ENCODE assay signal across 16 cellular contexts in the genomic region with DNA sequence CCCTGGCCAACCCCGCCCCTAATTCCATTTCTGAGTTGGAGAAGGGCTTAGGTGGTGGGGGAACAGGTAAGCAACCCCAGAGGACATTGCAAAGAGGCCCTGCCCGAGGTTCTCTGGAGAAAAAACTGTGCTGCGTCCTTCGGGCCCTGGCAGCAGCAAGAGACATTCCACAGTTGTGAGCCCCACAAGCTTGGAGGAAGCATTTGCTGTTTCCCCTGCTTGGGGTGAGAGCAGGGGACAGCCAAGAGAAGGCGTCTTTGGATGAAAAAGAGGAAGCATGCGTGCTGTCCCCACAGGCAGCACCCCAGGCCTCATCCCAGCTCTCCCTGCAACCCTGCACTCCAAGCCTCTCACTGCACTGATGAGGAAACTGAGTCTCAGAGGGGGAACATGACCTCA. TPM values are rescaled to one million over a fixed set of nuclear protein-coding genes. Genes with fewer than 3 reads are reported as not detected.
A peak's percentile ranks its signal among the peaks of the same experiment; 100 is the strongest.
DNase-seq lines count a peak whose midpoint lies in the region; TF ChIP-seq lines count a peak whose summit lies in the region.
"Had no signal": no experiment of that assay in that cellular context is flagged by ENCODE, and none has a peak within 500 bp of the region (broad histone marks: within the 10 kb centered on the region; RNA-seq: fewer than 3 reads in every experiment).

No MANE protein-coding gene starts in this region.

- no peak overlapping the region for H3K27ac Mint-ChIP-seq in endodermal cell
- H3K27ac Mint-ChIP-seq: activated naive CD8-positive, alpha-beta T cell treated with anti-CD3 and anti-CD28 coated beads, Interleukin-2, amount 10 ng/mL, durations not matched to agents 7 days and 5 days had no signal

- no peak overlapping the region for H3K9ac ChIP-seq in endodermal cell (ENCODE audit: extremely low read depth, low read length, poor library complexity, severe bottlenecking)

- H4K20me1 ChIP-seq in osteoblast (ENCODE audit: insufficient read depth, low read length), result no peaks in the 10 kb centered on the region

- no peak for TF ChIP-seq CTCF in endodermal cell (conservative IDR thresholded peaks at IDR 0.05)
- no peak for TF ChIP-seq CTCF in osteoblast (IDR thresholded peaks at IDR 0.05; ENCODE audit: extremely low read depth, low read depth, low read length)

- H3K9me3 ChIP-seq in endodermal cell (ENCODE audit: control insufficient read depth, low read length) (no peaks in the 10 kb centered on the region), osteoblast (ENCODE audit: low read depth, low read length) (no peaks in the 10 kb centered on the region)
- H3K9me3 ChIP-seq: BE2C had no signal

- H3K27me3 ChIP-seq in endodermal cell (ENCODE audit: control insufficient read depth, insufficient read depth, low read length, poor library complexity, severe bottlenecking), result no peaks in the 10 kb centered on the region
- H3K27me3 ChIP-seq in osteoblast (ENCODE audit: insufficient read depth, low read length), result no peaks in the 10 kb centered on the region
- H3K27me3 ChIP-seq: BE2C had no signal

- no peaks in the 10 kb centered on the region for H3K27me3 Mint-ChIP-seq in endodermal cell (ENCODE audit: insufficient read depth)

- H3K4me1 ChIP-seq in endodermal cell (ENCODE audit: control insufficient read depth, insufficient read depth, low read length) (peaks cover 16% of the 10 kb centered on the region), osteoblast (ENCODE audit: insufficient read depth, low read length) (peaks cover 31% of the 10 kb centered on the region)

- 74 to 82% methylated on average over 3 to 6 of the region's 6 CpGs for WGBS in endodermal cell (ENCODE audit: insufficient coverage in 1 of 2, insufficient read length in 1 of 2), 2 experiments

- H2AFZ ChIP-seq in osteoblast (ENCODE audit: low read length), result peak overlapping the region; percentile 26

- peaks cover 9% of the 10 kb centered on the region for H3K36me3 Mint-ChIP-seq in endodermal cell (ENCODE audit: low read depth)
- H3K36me3 Mint-ChIP-seq: activated naive CD8-positive, alpha-beta T cell treated with anti-CD3 and anti-CD28 coated beads, Interleukin-2, amount 10 ng/mL, durations not matched to agents 7 days and 5 days had no signal

- H3K4me1 Mint-ChIP-seq in endodermal cell, result peaks cover 19% of the 10 kb centered on the region

- peak overlapping the region; percentile 92 for H3K4me2 ChIP-seq in osteoblast (ENCODE audit: insufficient read depth, low read length)

- peaks cover 39% of the 10 kb centered on the region for H3K79me2 ChIP-seq in osteoblast (ENCODE audit: insufficient read depth, low read length)

- H3K4me3 Mint-ChIP-seq in endodermal cell, result peak overlapping the region; percentile 56
- H3K4me3 Mint-ChIP-seq: activated naive CD8-positive, alpha-beta T cell treated with anti-CD3 and anti-CD28 coated beads, Interleukin-2, amount 10 ng/mL, durations not matched to agents 7 days and 5 days had no signal

- H3K9me3 Mint-ChIP-seq in endodermal cell, result no peaks in the 10 kb centered on the region
- H3K9me3 Mint-ChIP-seq: activated naive CD8-positive, alpha-beta T cell treated with anti-CD3 and anti-CD28 coated beads, Interleukin-2, amount 10 ng/mL, durations not matched to agents 7 days and 5 days had no signal

- peak; percentile 54 for DNase-seq in AG08395 (ENCODE audit: low spot score)
- peak; percentile 24 for DNase-seq in NOMO-1 treated with DMSO at 0.1 percent for 48 hours (lab: John Stamatoyannopoulos, UW; ENCODE audit: unreplicated experiment)
- DNase-seq in endodermal cell, result no peak
- DNase-seq in osteoblast (ENCODE audit: insufficient read length, low spot score, missing footprints), result no peak
- no peak for DNase-seq in COLO829 (ENCODE audit: low spot score)
- DNase-seq in hippocampal formation (lab: John Stamatoyannopoulos, UW), result no peak
- DNase-seq in retina, result no peak
- no peak for DNase-seq in ureter (ENCODE audit: low spot score)
- DNase-seq: activated naive CD8-positive, alpha-beta T cell treated with anti-CD3 and anti-CD28 coated beads, Interleukin-2, amount 10 ng/mL, durations not matched to agents 7 days and 5 days; BE2C; effector CD8-positive, alpha-beta T cell; naive B cell; NCI-H1436; NK-92 treated with Interleukin-12 subunit alpha and Interleukin-12 subunit beta, amount 100 ng/mL, for 24 hours; T1000 had no signal

- peak overlapping the region; percentile 82 for H3K4me3 ChIP-seq in endodermal cell (ENCODE audit: low read length)
- H3K4me3 ChIP-seq in osteoblast (ENCODE audit: insufficient read depth, low read length), result peak overlapping the region; percentile 79

- H3K27ac ChIP-seq in endodermal cell (ENCODE audit: low read depth, low read length) (no peak overlapping the region), osteoblast (ENCODE audit: low read depth, low read length) (peak overlapping the region; percentile 80)

- H3K36me3 ChIP-seq in endodermal cell (ENCODE audit: control insufficient read depth, insufficient read depth, low read length) (no peaks in the 10 kb centered on the region), osteoblast (ENCODE audit: insufficient read depth, low read length) (no peaks in the 10 kb centered on the region)
- H3K36me3 ChIP-seq: BE2C had no signal

RNA-seq across cellular contexts. Expression of a gene that starts 1.4 kb away (rescaled TPM):
- total RNA-seq in endodermal cell (1 to 10 TPM; 1.1 to 3.8 TPM), osteoblast (4.1 and 7.6 TPM in 2 replicates), ureter (17.1 TPM)
- polyA plus RNA-seq in endodermal cell (2013, experiment 1 of 2), result 0.57 TPM
- 0.87 TPM for polyA plus RNA-seq in endodermal cell (2013, experiment 2 of 2)
- total RNA-seq: activated CD8-positive, alpha-beta memory T cell treated with anti-CD3 and anti-CD28 coated beads for 36 hours; activated naive CD8-positive, alpha-beta T cell treated with anti-CD3 and anti-CD28 coated beads, Interleukin-2, amount 10 ng/mL, durations not matched to agents 7 days and 5 days had no signal

RNA-seq across cellular contexts. Expression of a gene that starts 50.0 kb away (rescaled TPM):
- total RNA-seq in endodermal cell (under 1 TPM in 1 of 2 donors, not detected in 1; 0.24 TPM), osteoblast (0.59 and 0.72 TPM in 2 replicates), ureter (1.4 TPM)
- 0.36 TPM for polyA plus RNA-seq in endodermal cell (2013, experiment 1 of 2)
- not detected for polyA plus RNA-seq in endodermal cell (2013, experiment 2 of 2)
- total RNA-seq: activated CD8-positive, alpha-beta memory T cell treated with anti-CD3 and anti-CD28 coated beads for 36 hours; activated naive CD8-positive, alpha-beta T cell treated with anti-CD3 and anti-CD28 coated beads, Interleukin-2, amount 10 ng/mL, durations not matched to agents 7 days and 5 days had no signal

Comparison
In these comparisons a context has a peak if more than half of its experiments do, and no peak if none do; other contexts are left out.
1. DNase-seq: peak in AG08395 (single experiment) and NOMO-1 treated with DMSO at 0.1 percent for 48 hours (single experiment); none in endodermal cell (single experiment), osteoblast (single experiment), COLO829 (single experiment), hippocampal formation (0 of 2), retina (single experiment) and ureter (single experiment).